9 cellular contexts compared by ENCODE assay signal in genomic region chr17:81480140-81480917, GRCh38. TPM values are rescaled to one million over a fixed set of nuclear protein-coding genes. Genes with fewer than 3 reads are reported as not detected.
A peak's percentile ranks its signal among the peaks of the same experiment; 100 is the strongest.
DNase-seq lines count a peak whose midpoint lies in the region; ATAC-seq and TF ChIP-seq lines count a peak whose summit lies in the region.
"Had no signal": no experiment of that assay in that cellular context is flagged by ENCODE, and none has a peak within 500 bp of the region (broad histone marks: within the 10 kb centered on the region; RNA-seq: fewer than 3 reads in every experiment).

No MANE protein-coding gene starts in this region.

- no peak overlapping the region for H4K8ac ChIP-seq in H9 (replicated peaks; ENCODE audit: insufficient read length, low read depth, low read length)

- no CpG with 5 or more reads among the region's 18 CpGs for WGBS in H9 (ENCODE audit: extremely low coverage, insufficient read length, low lambda C conversion rate)

- no peak overlapping the region for H3K18ac ChIP-seq in H9 (ENCODE audit: insufficient read length, low read depth, low read length)

- ATAC-seq in HG03520 (IDR thresholded peaks at IDR 0.05; ENCODE audit: unreplicated experiment), result no peak

- H3K27me3 ChIP-seq in BLaER1 treated with 17β-estradiol and CSF1 and Interleukin-3, amounts not matched to agents 10 nM and 100 nM, result peaks cover 0 to 52% (median 0%) of the 10 kb centered on the region in 11 experiments; a peak in 7 of 22 replicates
- no peaks in the 10 kb centered on the region for H3K27me3 ChIP-seq in Loucy (ENCODE audit: insufficient read depth, low read length, poor library complexity, severe bottlenecking)
- H3K27me3 ChIP-seq in dorsolateral prefrontal cortex, result no peaks in the 10 kb centered on the region
- H3K27me3 ChIP-seq in neural cell (ENCODE audit: insufficient read depth, low read depth, low read length), result no peaks in the 10 kb centered on the region
- H3K27me3 ChIP-seq in H9 (ENCODE audit: insufficient read depth, low read length), result peaks cover 12% of the 10 kb centered on the region; the same call in 1 of the 2 replicates
- H3K27me3 ChIP-seq: ascending aorta had no signal

- peak overlapping the region in 1 of 2 experiments; percentile 13; a peak in 1 of 5 replicates for H3K4me3 Mint-ChIP-seq in H9

- H2AFZ ChIP-seq in Loucy (ENCODE audit: low read length) (no peak overlapping the region), neural cell (ENCODE audit: low read depth, low read length) (no peak overlapping the region), H9 (ENCODE audit: low read length) (no peak overlapping the region)

- peak overlapping the region in 2 of 10 experiments; percentile 55 to 57; a peak in 2 of 20 replicates for H3K4me3 ChIP-seq in BLaER1 treated with 17β-estradiol and CSF1 and Interleukin-3, amounts not matched to agents 10 nM and 100 nM
- peak overlapping the region; percentile 84 for H3K4me3 ChIP-seq in Loucy (ENCODE audit: low read length, poor library complexity, severe bottlenecking)
- H3K4me3 ChIP-seq in dorsolateral prefrontal cortex, result peak overlapping the region in 42 of 59 donors; percentile 45 to 94 (median 72)
- peak overlapping the region; percentile 47 for H3K4me3 ChIP-seq in neural cell (ENCODE audit: low read length)

- H3K23ac ChIP-seq in H9 (ENCODE audit: insufficient read length, low read depth, low read length), result no peak overlapping the region

- H3K14ac ChIP-seq in H9 (ENCODE audit: insufficient read depth, low read length), result no peak overlapping the region

- no peak overlapping the region for H4K91ac ChIP-seq in H9 (ENCODE audit: insufficient read length, low read depth, low read length)

- no peak overlapping the region for H2BK120ac ChIP-seq in H9 (ENCODE audit: low read depth, low read length, poor library complexity, severe bottlenecking)

- no peak overlapping the region for H2BK20ac ChIP-seq in H9 (ENCODE audit: low read depth, low read length, poor library complexity, severe bottlenecking)

- peak; percentile 43; the same call in 1 of the 2 replicates for TF ChIP-seq CTCF in Loucy (conservative IDR thresholded peaks at IDR 0.05; ENCODE audit: low read length)
- no peak for TF ChIP-seq CTCF in dorsolateral prefrontal cortex (IDR thresholded peaks at IDR 0.05 in 54 of 56, conservative IDR thresholded peaks at IDR 0.05 in 2 of 56; ENCODE audit: low read depth in 1 of 56, partially characterized antibody in 56 of 56)
- TF ChIP-seq CTCF in neural cell (IDR thresholded peaks at IDR 0.05; ENCODE audit: poor library complexity, severe bottlenecking), result no peak
- TF ChIP-seq CTCF in H9 (conservative IDR thresholded peaks at IDR 0.05), result no peak

- H3K9me2 ChIP-seq in Loucy (replicated peaks; ENCODE audit: low read depth, low read length), result no peaks in the 10 kb centered on the region
- H3K9me2 ChIP-seq in neural cell (ENCODE audit: insufficient read depth, low read length), result no peaks in the 10 kb centered on the region

- no peaks in the 10 kb centered on the region for H3K79me1 ChIP-seq in H9 (ENCODE audit: insufficient read depth, low read depth, low read length, poor library complexity, severe bottlenecking)

- no peak overlapping the region for H2AK5ac ChIP-seq in H9 (ENCODE audit: insufficient read length, low read length)

- H3K9me3 Mint-ChIP-seq in H9, result peaks cover 0 to 3% of the 10 kb centered on the region in 2 experiments; a peak in 2 of 5 replicates

- no peak overlapping the region for H3K56ac ChIP-seq in H9 (ENCODE audit: insufficient read length, low read depth, low read length)

- H3K4me1 ChIP-seq in BLaER1 treated with 17β-estradiol and CSF1 and Interleukin-3, amounts not matched to agents 10 nM and 100 nM, result peaks cover 45 to 82% (median 69%) of the 10 kb centered on the region in 10 experiments
- H3K4me1 ChIP-seq in Loucy (ENCODE audit: insufficient read depth, low read length, poor library complexity, severe bottlenecking), result peaks cover 38% of the 10 kb centered on the region
- no peaks in the 10 kb centered on the region; the same call in 1 of the 2 replicates for H3K4me1 ChIP-seq in H9 (ENCODE audit: insufficient read depth, low read length)

- H3K36me3 Mint-ChIP-seq in H9 (ENCODE audit: insufficient read depth in 1 of 3, low read depth in 3 of 3), result no peaks in the 10 kb centered on the region

- peaks cover 0 to 7% (median 0%) of the 10 kb centered on the region in 11 experiments; a peak in 3 of 22 replicates for H3K9me3 ChIP-seq in BLaER1 treated with 17β-estradiol and CSF1 and Interleukin-3, amounts not matched to agents 10 nM and 100 nM (replicated peaks in 1 of 11)
- H3K9me3 ChIP-seq in Loucy (ENCODE audit: insufficient read depth, low read depth, low read length) (no peaks in the 10 kb centered on the region), neural cell (ENCODE audit: low read length) (no peaks in the 10 kb centered on the region), H9 (ENCODE audit: control insufficient read depth, low read depth, low read length) (no peaks in the 10 kb centered on the region)
- H3K9me3 ChIP-seq: ascending aorta had no signal

- H3K79me2 ChIP-seq in Loucy (ENCODE audit: insufficient read depth, low read length), result peaks cover 35% of the 10 kb centered on the region; the same call in 1 of the 2 replicates
- H3K79me2 ChIP-seq in neural cell (replicated peaks; ENCODE audit: insufficient read depth, low read length), result peaks cover 7% of the 10 kb centered on the region
- H3K79me2 ChIP-seq in H9 (ENCODE audit: insufficient read depth, low read length), result no peaks in the 10 kb centered on the region

- no peak overlapping the region for H2BK5ac ChIP-seq in H9 (ENCODE audit: insufficient read length, low read length)

- H3K4me2 ChIP-seq in BLaER1 treated with 17β-estradiol and CSF1 and Interleukin-3, amounts not matched to agents 10 nM and 100 nM, result peak overlapping the region; percentile 87 to 100 (median 99); a peak in 21 of 22 replicates
- H3K4me2 ChIP-seq in Loucy (ENCODE audit: low read depth, low read length, poor library complexity, severe bottlenecking) (peak overlapping the region; percentile 98), neural cell (ENCODE audit: low read length) (no peak overlapping the region), H9 (ENCODE audit: insufficient read depth, insufficient read length, low read length) (no peak overlapping the region)

- no peaks in the 10 kb centered on the region for H4K20me1 ChIP-seq in BLaER1 treated with 17β-estradiol and CSF1 and Interleukin-3, amounts not matched to agents 10 nM and 100 nM
- H4K20me1 ChIP-seq in Loucy (ENCODE audit: insufficient read depth, low read length, poor library complexity, severe bottlenecking), result no peaks in the 10 kb centered on the region
- no peaks in the 10 kb centered on the region for H4K20me1 ChIP-seq in neural cell (ENCODE audit: insufficient read depth)
- H4K20me1 ChIP-seq in H9 (ENCODE audit: control insufficient read depth, insufficient read depth, insufficient read length), result no peaks in the 10 kb centered on the region

- peaks cover 7% of the 10 kb centered on the region for H3K23me2 ChIP-seq in H9 (ENCODE audit: insufficient read length, low read depth, low read length, poor library complexity, severe bottlenecking)

- H3K27ac ChIP-seq in BLaER1 treated with 17β-estradiol and CSF1 and Interleukin-3, amounts not matched to agents 10 nM and 100 nM, result peak overlapping the region in 2 of 11 experiments; percentile 77 to 81; a peak in 1 of 22 replicates
- peak overlapping the region in 6 of 59 donors; percentile 10 to 63 (median 26) for H3K27ac ChIP-seq in dorsolateral prefrontal cortex
- H3K27ac ChIP-seq in neural cell (ENCODE audit: low read length), result peak overlapping the region; percentile 73
- no peak overlapping the region for H3K27ac ChIP-seq in H9 (ENCODE audit: insufficient read length, low read depth, low read length)
- H3K27ac ChIP-seq: ascending aorta had no signal

- DNase-seq in dorsolateral prefrontal cortex, result no peak
- no peak for DNase-seq in foreskin melanocyte
- no peak for DNase-seq in NCI-H1694 (lab: John Stamatoyannopoulos, UW)
- DNase-seq in H9, result no peak

- H3K4me1 Mint-ChIP-seq in H9, result peaks cover 0 to 6% of the 10 kb centered on the region in 2 experiments; a peak in 3 of 4 replicates

- H2BK15ac ChIP-seq in H9 (ENCODE audit: low read depth, low read length), result no peak overlapping the region

- H3K27me3 Mint-ChIP-seq in H9 (ENCODE audit: low read depth), result peaks cover 67% of the 10 kb centered on the region

- TF ChIP-seq RAD21 in neural cell (conservative IDR thresholded peaks at IDR 0.05), result no peak

- H3T11ph ChIP-seq in H9 (ENCODE audit: low read length), result no peak overlapping the region

- no peaks in the 10 kb centered on the region for H3K36me3 ChIP-seq in BLaER1 treated with 17β-estradiol and CSF1 and Interleukin-3, amounts not matched to agents 10 nM and 100 nM
- no peaks in the 10 kb centered on the region for H3K36me3 ChIP-seq in Loucy (ENCODE audit: insufficient read depth, low read length)
- H3K36me3 ChIP-seq in neural cell (ENCODE audit: insufficient read depth, low read length), result no peaks in the 10 kb centered on the region
- H3K36me3 ChIP-seq: ascending aorta had no signal

- H3K27ac Mint-ChIP-seq in H9, result no peak overlapping the region

- H3F3A ChIP-seq in Loucy (ENCODE audit: low read depth) (peaks cover 3% of the 10 kb centered on the region; the same call in 1 of the 2 replicates), neural cell (ENCODE audit: insufficient read depth, low read length, poor library complexity, severe bottlenecking) (no peaks in the 10 kb centered on the region)

- H3K4ac ChIP-seq in H9 (ENCODE audit: low read depth, low read length), result no peak overlapping the region

- peak overlapping the region in 3 of 11 experiments; percentile 76 to 79 (median 78); a peak in 5 of 22 replicates for H3K9ac ChIP-seq in BLaER1 treated with 17β-estradiol and CSF1 and Interleukin-3, amounts not matched to agents 10 nM and 100 nM
- H3K9ac ChIP-seq in Loucy (ENCODE audit: low read depth, low read length, poor library complexity, severe bottlenecking) (peak overlapping the region; percentile 72), neural cell (ENCODE audit: low read length) (peak overlapping the region; percentile 53), H9 (ENCODE audit: extremely low read depth, insufficient read length, low read length) (no peak overlapping the region)

- TF ChIP-seq EP300 in neural cell (conservative IDR thresholded peaks at IDR 0.05; ENCODE audit: poor library complexity, severe bottlenecking), result no peak

- no peak overlapping the region for H4K5ac ChIP-seq in H9 (ENCODE audit: insufficient read length, low read depth, low read length)

- intact Hi-C loops in dorsolateral prefrontal cortex (cut with DNase I), result loop anchor here (2.0 to 5.0 kb wide), 5 partner anchors 48 to 188 kb away; partner anchors contain the start of gene SLC38A10 (in 1 of the 2)

- H2BK12ac ChIP-seq in H9 (ENCODE audit: insufficient read length, low read depth, low read length), result no peak overlapping the region

TF ChIP-seq in neural cell, 6 proteins besides CTCF, POLR2A, EP300 and RAD21 (continues in another document):
- no peak for TF ChIP-seq POLR2AphosphoS5 (IDR thresholded peaks at IDR 0.05)

RNA-seq across cellular contexts. Expression of gene ACTG1, which starts 32.3 kb away (rescaled TPM):
- 1,000 to 10,000 TPM in 85 of 120 experiments, 100 to 1,000 TPM in 35; 558 to 1,589 (median 1,117) TPM for total RNA-seq in dorsolateral prefrontal cortex
- polyA plus RNA-seq in neural cell, result 8,273 and 9,187 TPM in 2 replicates
- polyA minus RNA-seq in neural cell, result 9,577 and 9,692 TPM in 2 replicates
- total RNA-seq in H9 (2021), result 4,136 and 4,160 TPM in 2 replicates

RNA-seq across cellular contexts. Expression of gene FSCN2, which starts 47.8 kb away (rescaled TPM):
- total RNA-seq in dorsolateral prefrontal cortex, result 1 to 10 TPM in 111 of 120 experiments, under 1 TPM in 9; 0.52 to 5.1 (median 2.0) TPM
- polyA plus RNA-seq in neural cell, result 3.6 and 4.8 TPM in 2 replicates
- polyA minus RNA-seq in neural cell, result 7.3 and 9.7 TPM in 2 replicates
- 1.0 and 1.6 TPM in 2 replicates for total RNA-seq in H9 (2021)
- total RNA-seq: ascending aorta had no signal

Comparison
In these comparisons a context has a peak if more than half of its experiments do, and no peak if none do; other contexts are left out.
1. H3K4me2 ChIP-seq: peak in BLaER1 treated with 17β-estradiol and CSF1 and Interleukin-3, amounts not matched to agents 10 nM and 100 nM (11 of 11) and Loucy (single experiment); none in neural cell (single experiment) and H9 (single experiment).